8 cellular contexts compared by ENCODE assay signal in the genomic region with DNA sequence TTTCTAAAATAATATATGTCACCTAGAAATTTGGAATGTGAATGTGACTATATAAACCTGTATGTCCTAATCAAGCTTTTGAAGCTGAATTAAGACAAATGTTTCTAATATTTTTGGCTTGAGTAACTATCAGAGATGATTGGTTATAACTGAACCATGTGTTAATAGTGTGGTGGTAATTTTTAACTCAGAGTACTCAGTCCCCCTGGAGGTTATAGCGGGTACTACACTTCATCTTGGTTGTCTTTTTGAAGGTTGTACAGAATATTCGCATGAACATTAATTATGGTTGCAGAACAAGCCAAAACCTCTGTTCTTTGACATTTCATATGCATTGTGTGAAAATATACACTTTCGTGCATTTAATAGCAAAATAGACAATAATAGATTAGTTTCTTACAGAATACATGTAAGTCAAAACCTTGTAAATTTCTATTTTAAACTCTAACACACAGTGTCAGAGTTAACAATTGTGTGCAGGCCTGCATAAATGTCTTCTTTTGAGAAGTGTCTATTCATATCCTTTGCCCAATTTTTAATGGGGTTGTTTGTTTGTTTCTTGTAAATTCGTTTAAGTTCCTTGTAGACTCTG.
DNase-seq lines count a peak whose midpoint lies in the region; ATAC-seq, FAIRE-seq and TF ChIP-seq lines count a peak whose summit lies in the region.

No MANE protein-coding gene starts in this region.

- no peaks in the 10 kb centered on the region for H3K9me3 ChIP-seq in OCI-LY7 (ENCODE audit: low read length)
- H3K9me3 ChIP-seq in right lobe of liver = no peaks in the 10 kb centered on the region

- DNase-seq in COR-L47 (lab: John Stamatoyannopoulos, UW) = peak; percentile 42
- peak; percentile 41 for DNase-seq in OCI-LY7 (ENCODE audit: low spot score)
- peak; percentile 65 to 80 for DNase-seq in cardiac fibroblast (ENCODE audit: low read depth in 2 of 2)
- DNase-seq in right lobe of liver = no peak
- DNase-seq in urothelium cell line (ENCODE audit: low spot score) = peak; percentile 19
- DNase-seq in amniotic stem cell (lab: John Stamatoyannopoulos, UW) = no peak

- peak; percentile 77 for ATAC-seq in GM18519 (IDR thresholded peaks at IDR 0.05; ENCODE audit: low FRiP score, unreplicated experiment)
- ATAC-seq in HG03108 (IDR thresholded peaks at IDR 0.05; ENCODE audit: unreplicated experiment) = peak; percentile 61
- ATAC-seq in right lobe of liver = peak; percentile 36 to 61 (median 36)

- intact Hi-C loops in OCI-LY7 (cut with micrococcal nuclease; ENCODE audit: unreplicated experiment) = no loop called here
- intact Hi-C loops in right lobe of liver (cut with DNase I) = no loop called here

- no peaks in the 10 kb centered on the region for H4K20me1 ChIP-seq in OCI-LY7 (ENCODE audit: insufficient read depth, low read length)

- H3K4me3 ChIP-seq in OCI-LY7 (ENCODE audit: low read depth, low read length, poor library complexity, severe bottlenecking) (no peak overlapping the region), cardiac fibroblast (replicated peaks in 1 of 2; ENCODE audit: low read depth in 2 of 2, low read length in 2 of 2) (no peak overlapping the region), right lobe of liver (no peak overlapping the region)

- FAIRE-seq in urothelium cell line (lab: Jason Lieb, UNC) = no peak

- 45% methylated on average over 4 of the region's 4 CpGs for WGBS in right lobe of liver (ENCODE audit: insufficient coverage, low coverage, low lambda C conversion rate, missing lambda C conversion rate)

- no peak overlapping the region for H3K4me2 ChIP-seq in OCI-LY7 (ENCODE audit: low read length)

- CTCF ChIA-PET in OCI-LY7 (lab: Charles Lee; ENCODE audit: unreplicated experiment) = no interaction called here

- no peaks in the 10 kb centered on the region for H3K79me2 ChIP-seq in OCI-LY7 (ENCODE audit: insufficient read depth, low read depth, low read length)

- H3K9me2 ChIP-seq in OCI-LY7 (ENCODE audit: insufficient read depth, low read length) = no peaks in the 10 kb centered on the region

- no peaks in the 10 kb centered on the region for H3K27me3 ChIP-seq in right lobe of liver

- no peak for TF ChIP-seq POLR2A in right lobe of liver (IDR thresholded peaks at IDR 0.05)

- no peak overlapping the region for H3K27ac ChIP-seq in OCI-LY7 (ENCODE audit: low read depth, low read length, poor library complexity, severe bottlenecking)
- peak overlapping the region in 1 of 3 donors; percentile 80 for H3K27ac ChIP-seq in right lobe of liver

- no peak overlapping the region for H2AFZ ChIP-seq in OCI-LY7 (ENCODE audit: low read length)

- POLR2A ChIA-PET in OCI-LY7 (lab: Charles Lee) = interaction anchor here (0.7 kb wide), 1 partner anchor 248 kb away, joined by 3 read pairs; no protein-coding TSS in a partner anchor

- TF ChIP-seq CTCF in OCI-LY7 (conservative IDR thresholded peaks at IDR 0.05; ENCODE audit: low read length) (peak; percentile 81), cardiac fibroblast (IDR thresholded peaks at IDR 0.05; ENCODE audit: low read depth, low read length) (peak; percentile 74), right lobe of liver (IDR thresholded peaks at IDR 0.05) (peak; percentile 59 to 68 (median 66))

- no TSS peak for BruUV-seq in OCI-LY7 (replicated peaks; lab: Mats Ljungman, UMichigan)

- H3K4me1 ChIP-seq in OCI-LY7 (ENCODE audit: insufficient read depth, low read length, poor library complexity, severe bottlenecking) = no peaks in the 10 kb centered on the region
- peaks cover 0 to 32% (median 12%) of the 10 kb centered on the region in 4 donors for H3K4me1 ChIP-seq in right lobe of liver

- no peaks in the 10 kb centered on the region for H3K36me3 ChIP-seq in OCI-LY7 (ENCODE audit: insufficient read depth, low read length)
- H3K36me3 ChIP-seq in right lobe of liver = no peaks in the 10 kb centered on the region

Comparison
In these comparisons a context has a peak if more than half of its experiments do, and no peak if none do; other contexts are left out.
1. DNase-seq: peak in COR-L47 (single experiment), OCI-LY7 (single experiment), cardiac fibroblast (2 of 2) and urothelium cell line (single experiment); none in right lobe of liver (0 of 3) and amniotic stem cell (single experiment).
2. Peak in every context shown above with its lines, with median percentiles within 50 percentile points of each other: ATAC-seq and CTCF ChIP-seq.